36 cellular contexts compared by ENCODE assay signal in genomic region chr18:61277808-61278207, GRCh38. TPM values are rescaled to one million over a fixed set of nuclear protein-coding genes. Genes with fewer than 3 reads are reported as not detected.
"Had no signal": no experiment of that assay in that cellular context is flagged by ENCODE, and none has a peak within 500 bp of the region (broad histone marks: within the 10 kb centered on the region; RNA-seq: fewer than 3 reads in every experiment).

No MANE protein-coding gene starts in this region.

- H3K4me1 ChIP-seq: adrenal gland, ascending aorta, body of pancreas, breast epithelium had no signal

- H3K27ac ChIP-seq: adrenal gland, ascending aorta, body of pancreas, brain microvascular endothelial cell, breast epithelium, cardiac muscle cell had no signal

- H3K9me3 ChIP-seq: body of pancreas had no signal

- H3K27me3 ChIP-seq: adrenal gland, ascending aorta, body of pancreas, brain microvascular endothelial cell, breast epithelium, cardiac muscle cell had no signal

- FAIRE-seq: astrocyte, bronchial epithelial cell had no signal

- ATAC-seq: activated naive CD4-positive, alpha-beta T cell treated with anti-CD3 and anti-CD28 coated beads, Interleukin-2, amount 50 U/mL, for 72 hours; activated naive CD8-positive, alpha-beta T cell treated with anti-CD3 and anti-CD28 coated beads, Interleukin-2, amount 50 U/mL, for 24 hours; activated T-cell treated with anti-CD3 and anti-CD28 coated beads, Interleukin-2, amount 50 U/mL, for 4 hours; activated T-cell treated with anti-CD3 and anti-CD28 coated beads, Interleukin-2, amount 50 U/mL, for 72 hours; activated T-helper 17 cell treated with anti-CD3 and anti-CD28 coated beads, Interleukin-2, amount 50 U/mL, for 72 hours; body of pancreas had no signal

- H3K4me3 ChIP-seq: adrenal gland, ascending aorta, body of pancreas, breast epithelium, cardiac muscle cell had no signal

- H3K36me3 ChIP-seq: adrenal gland, ascending aorta, brain microvascular endothelial cell, breast epithelium, cardiac muscle cell had no signal

- DNase-seq: activated effector memory CD4-positive, alpha-beta T cell treated with anti-CD3 and anti-CD28 coated beads, Interleukin-2, amount 50 U/mL, for 16 hours; activated effector memory CD4-positive, alpha-beta T cell treated with Interleukin-2 at 50 U/mL for 16 hours; activated gamma-delta T cell; activated gamma-delta T cell treated with Interleukin-2 at 50 U/mL for 16 hours; activated naive CD4-positive, alpha-beta T cell; activated naive CD4-positive, alpha-beta T cell treated with anti-CD3 and anti-CD28 coated beads for 36 hours; activated naive CD4-positive, alpha-beta T cell treated with anti-CD3 and anti-CD28 coated beads, Interleukin-2, amount 10 ng/mL, durations not matched to agents 7 days and 5 days; activated naive CD4-positive, alpha-beta T cell treated with anti-CD3 and anti-CD28 coated beads, Interleukin-2, amount 50 U/mL, for 16 hours; activated naive CD4-positive, alpha-beta T cell treated with Interleukin-2 at 50 U/mL for 16 hours; activated naive CD8-positive, alpha-beta T cell treated with anti-CD3 and anti-CD28 coated beads for 36 hours; activated naive CD8-positive, alpha-beta T cell treated with anti-CD3 and anti-CD28 coated beads, Interleukin-2, amount 10 ng/mL, durations not matched to agents 7 days and 5 days; activated naive CD8-positive, alpha-beta T cell treated with anti-CD3 and anti-CD28 coated beads, Interleukin-2, amount 50 U/mL, for 24 hours; activated T-cell treated with anti-CD3 and anti-CD28 coated beads, Interleukin-2, amount 50 U/mL, for 24 hours; activated T-cell treated with anti-CD3 and anti-CD28 coated beads, Interleukin-2, amount 50 U/mL, for 4 hours; activated T-cell treated with anti-CD3 and anti-CD28 coated beads, Interleukin-2, amount 50 U/mL, for 48 hours; activated T-cell treated with anti-CD3 and anti-CD28 coated beads, Interleukin-2, amount 50 U/mL, for 72 hours; adrenal gland; amniotic stem cell; amygdala; anterior cingulate cortex; aorta; body of pancreas; brain microvascular endothelial cell; caudate nucleus; central memory CD4-positive, alpha-beta T cell; cerebellar nuclear complex had no signal

RNA-seq across cellular contexts. Expression of gene CDH20, which starts 55.4 kb away (rescaled TPM):
- total RNA-seq: activated naive CD4-positive, alpha-beta T cell treated with anti-CD3 and anti-CD28 coated beads for 36 hours; activated T-helper 1 cell treated with anti-CD3 and anti-CD28 coated beads, Interleukin-12 subunit alpha, Interleukin-12 subunit beta, Interleukin-2, Interleukin-4 antibody, amounts not matched to agents 30 ng/mL and 10 ng/mL and 1 ng/mL, durations not matched to agents 14 hours and 24 hours and 36 hours; activated T-helper 2 cell treated with anti-CD3 and anti-CD28 coated beads, Interferon-gamma antibody, Interleukin-2, Interleukin-4, amounts not matched to agents 10 μg/mL and 5 μg/mL and 100 μg/mL, durations not matched to agents 14 hours and 24 hours and 36 hours; aorta; ascending aorta; astrocyte; bronchial epithelial cell; cardiac muscle cell; chondrocyte had no signal
- polyA plus RNA-seq: cardiac muscle cell had no signal
